ENCODE assay signal across 8 cellular contexts in genomic region chr5:91293131-91293530, GRCh38.
DNase-seq lines count a peak whose midpoint lies in the region; ATAC-seq and FAIRE-seq lines count a peak whose summit lies in the region.

No MANE protein-coding gene starts in this region.

- DNase-seq in ELR (ENCODE audit: low read depth) (peak; percentile 31), ecto neural progenitor cell (ENCODE audit: low spot score) (peak; percentile 61), SIG-M5 (lab: John Stamatoyannopoulos, UW) (no peak), frontal cortex (ENCODE audit: low spot score in 2 of 2) (no peak), HT-29 (ENCODE audit: low spot score) (no peak)
- DNase-seq in activated CD4-positive, CD25-positive, alpha-beta regulatory T cell treated with anti-CD3 and anti-CD28 coated beads, Interleukin-2, amount 50 U/mL, for 72 hours = no peak

- ATAC-seq in GM21526 (IDR thresholded peaks at IDR 0.05; ENCODE audit: low FRiP score, unreplicated experiment) = peak; percentile 78
- peak; percentile 89 for ATAC-seq in HG03520 (IDR thresholded peaks at IDR 0.05; ENCODE audit: unreplicated experiment)

- no peak for FAIRE-seq in frontal cortex (lab: Jason Lieb, UNC)

Comparison
In these comparisons a context has a peak if more than half of its experiments do, and no peak if none do; other contexts are left out.
1. DNase-seq: peak in ELR (single experiment) and ecto neural progenitor cell (single experiment); none in SIG-M5 (single experiment), frontal cortex (0 of 2), activated CD4-positive, CD25-positive, alpha-beta regulatory T cell treated with anti-CD3 and anti-CD28 coated beads, Interleukin-2, amount 50 U/mL, for 72 hours (single experiment) and HT-29 (single experiment).